In genomic region chr7:131556055-131556911, GRCh38 we compare ENCODE assay signal across 1 cellular context.
A peak's percentile ranks its signal among the peaks of the same experiment; 100 is the strongest.
TF ChIP-seq lines count a peak whose summit lies in the region.

Gene PODXL (minus strand): TSS chr7:131556628. CDS start chr7:131556359, 269 bp downstream.

TF ChIP-seq in GM12878, 131 proteins besides CTCF, POLR2A, EP300 and RAD21 (continued from another document):
- TF ChIP-seq RELA (IDR thresholded peaks at IDR 0.05; ENCODE audit: borderline replicate concordance, partially characterized antibody) (no peak), RAD51 (IDR thresholded peaks at IDR 0.05) (no peak), EGR1 (IDR thresholded peaks at IDR 0.05; ENCODE audit: borderline replicate concordance in 1 of 2, low read depth in 2 of 2, low read length in 2 of 2) (peak in 1 of 2 experiments; percentile 43; a peak in 1 of 3 replicates), MLLT1 (IDR thresholded peaks at IDR 0.05) (no peak), PRDM15 (CRISPR knock-in tag; IDR thresholded peaks at IDR 0.05) (no peak), ZNF207 (IDR thresholded peaks at IDR 0.05; ENCODE audit: borderline replicate concordance) (no peak), BHLHE40 (IDR thresholded peaks at IDR 0.05; ENCODE audit: borderline replicate concordance in 1 of 2, low read depth in 2 of 2, low read length in 1 of 2) (no peak), ZNF217 (IDR thresholded peaks at IDR 0.05) (no peak)
